8 cellular contexts compared by ENCODE assay signal in the genomic region with DNA sequence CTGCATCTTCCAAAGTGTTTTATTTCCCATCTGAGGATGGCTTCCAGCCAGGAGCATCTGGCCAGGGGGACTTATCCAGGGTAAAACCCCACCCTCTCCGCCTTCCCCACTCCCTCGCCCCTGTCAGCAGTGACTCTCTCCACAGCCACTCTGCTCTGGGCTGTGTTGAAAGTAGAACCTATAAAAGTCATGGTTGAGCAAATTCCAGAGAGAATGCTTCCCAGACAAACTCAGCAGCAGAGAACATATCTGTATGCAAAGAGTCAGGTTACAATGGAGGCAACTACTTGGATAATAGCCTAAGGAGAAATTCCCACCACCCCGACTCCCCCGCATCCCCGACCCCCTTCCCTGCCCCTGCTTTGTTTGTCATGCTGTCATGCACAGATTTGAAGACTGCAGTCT.
DNase-seq lines count a peak whose midpoint lies in the region; ATAC-seq lines count a peak whose summit lies in the region.

No MANE protein-coding gene starts in this region.

- no peaks in the 10 kb centered on the region for H3K36me3 Mint-ChIP-seq in stimulated activated memory B cell treated with anti-CD40 and anti-IgM and Interleukin-4, amounts not matched to agents 10 μg/mL and 1 μg/mL and 100 μg/mL, for 72 hours

- no peaks in the 10 kb centered on the region for H3K9me3 Mint-ChIP-seq in stimulated activated memory B cell treated with anti-CD40 and anti-IgM and Interleukin-4, amounts not matched to agents 10 μg/mL and 1 μg/mL and 100 μg/mL, for 72 hours

- intact Hi-C loops in Right ventricle myocardium superior (cut with DNase I) = no loop called here

- H3K27me3 Mint-ChIP-seq in stimulated activated memory B cell treated with anti-CD40 and anti-IgM and Interleukin-4, amounts not matched to agents 10 μg/mL and 1 μg/mL and 100 μg/mL, for 72 hours = peaks cover 21% of the 10 kb centered on the region

- H3K4me3 Mint-ChIP-seq in stimulated activated memory B cell treated with anti-CD40 and anti-IgM and Interleukin-4, amounts not matched to agents 10 μg/mL and 1 μg/mL and 100 μg/mL, for 72 hours = no peak overlapping the region

- ATAC-seq in stimulated activated memory B cell treated with anti-CD40 and anti-IgM and Interleukin-4, amounts not matched to agents 10 μg/mL and 1 μg/mL and 100 μg/mL, for 72 hours = no peak
- ATAC-seq in GM18909 (IDR thresholded peaks at IDR 0.05; ENCODE audit: poor library complexity, unreplicated experiment) (no peak), Right ventricle myocardium superior (ENCODE audit: poor library complexity) (no peak)

- peaks cover 41% of the 10 kb centered on the region for H3K4me1 Mint-ChIP-seq in stimulated activated memory B cell treated with anti-CD40 and anti-IgM and Interleukin-4, amounts not matched to agents 10 μg/mL and 1 μg/mL and 100 μg/mL, for 72 hours

- peak; percentile 72 for DNase-seq in DMS 273 (lab: John Stamatoyannopoulos, UW; ENCODE audit: unreplicated experiment)
- no peak for DNase-seq in DMS 273 treated with DMSO at 0.1 percent for 48 hours (lab: John Stamatoyannopoulos, UW)
- peak; percentile 97 for DNase-seq in NCI-H69 (lab: John Stamatoyannopoulos, UW)
- peak; percentile 63 for DNase-seq in fibroblast of peridontal ligament (ENCODE audit: extremely low read depth)
- DNase-seq in SHP77 treated with DMSO at 0.1 percent for 48 hours (lab: John Stamatoyannopoulos, UW) = no peak
- DNase-seq in Right ventricle myocardium superior = no peak

- peak overlapping the region; percentile 33 for H3K27ac Mint-ChIP-seq in stimulated activated memory B cell treated with anti-CD40 and anti-IgM and Interleukin-4, amounts not matched to agents 10 μg/mL and 1 μg/mL and 100 μg/mL, for 72 hours

Comparison
In these comparisons a context has a peak if more than half of its experiments do, and no peak if none do; other contexts are left out.
1. DNase-seq: peak in DMS 273 (single experiment), NCI-H69 (single experiment) and fibroblast of peridontal ligament (single experiment); none in DMS 273 treated with DMSO at 0.1 percent for 48 hours (single experiment), SHP77 treated with DMSO at 0.1 percent for 48 hours (single experiment) and Right ventricle myocardium superior (single experiment).